Comparison of ENCODE assay signal across 1 cellular context in the genomic region with DNA sequence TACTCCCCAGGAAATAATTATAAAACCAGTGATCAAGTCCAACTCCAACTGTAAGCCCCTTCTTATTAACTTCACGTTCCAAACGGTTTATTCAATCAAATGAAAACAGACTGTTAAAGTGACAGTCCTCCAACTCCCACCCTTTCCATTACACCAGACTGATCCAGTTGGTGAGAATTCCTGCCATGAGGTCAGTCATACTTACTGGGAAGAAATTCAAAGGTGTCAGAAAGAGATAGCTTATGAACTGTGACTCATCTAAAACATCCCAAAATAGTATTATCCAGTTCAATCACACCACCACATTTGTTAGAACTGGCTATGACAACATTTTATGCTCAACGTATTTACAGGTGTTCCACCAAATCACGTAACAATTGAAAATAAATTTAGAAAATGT.
A peak's percentile ranks its signal among the peaks of the same experiment; 100 is the strongest.
TF ChIP-seq lines count a peak whose summit lies in the region.

No MANE protein-coding gene starts in this region.

TF ChIP-seq in K562, 482 proteins besides CTCF, POLR2A, EP300 and RAD21 (continued from another document and continues in another):
- TF ChIP-seq, protein P1, sequence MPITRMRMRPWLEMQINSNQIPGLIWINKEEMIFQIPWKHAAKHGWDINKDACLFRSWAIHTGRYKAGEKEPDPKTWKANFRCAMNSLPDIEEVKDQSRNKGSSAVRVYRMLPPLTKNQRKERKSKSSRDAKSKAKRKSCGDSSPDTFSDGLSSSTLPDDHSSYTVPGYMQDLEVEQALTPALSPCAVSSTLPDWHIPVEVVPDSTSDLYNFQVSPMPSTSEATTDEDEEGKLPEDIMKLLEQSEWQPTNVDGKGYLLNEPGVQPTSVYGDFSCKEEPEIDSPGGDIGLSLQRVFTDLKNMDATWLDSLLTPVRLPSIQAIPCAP (CRISPR knock-in tag; IDR thresholded peaks at IDR 0.05; ENCODE audit: borderline replicate concordance), result no peak
- TF ChIP-seq ZNF717 (CRISPR knock-in tag; IDR thresholded peaks at IDR 0.05) (no peak), ETV1 (tag; conservative IDR thresholded peaks at IDR 0.05; ENCODE audit: low read depth) (no peak), ZNF384 (IDR thresholded peaks at IDR 0.05; ENCODE audit: low read depth, low read length) (no peak), PTRF (tag; IDR thresholded peaks at IDR 0.05) (no peak), TOE1 (IDR thresholded peaks at IDR 0.05; ENCODE audit: borderline replicate concordance) (no peak), TOE1 (CRISPR knock-in tag; IDR thresholded peaks at IDR 0.05; ENCODE audit: borderline replicate concordance, low read depth) (no peak), HNRNPK (IDR thresholded peaks at IDR 0.05; ENCODE audit: low read depth, low read length, poor library complexity, severe bottlenecking) (no peak), ZBTB7A (IDR thresholded peaks at IDR 0.05; ENCODE audit: borderline replicate concordance, control insufficient read depth, low read depth, low read length) (no peak), FUS (optimal IDR thresholded peaks at IDR 0.05; ENCODE audit: low read depth, low read length) (no peak), GATAD2B (IDR thresholded peaks at IDR 0.05; ENCODE audit: borderline replicate concordance) (no peak), NEUROD1 (IDR thresholded peaks at IDR 0.05; ENCODE audit: borderline replicate concordance, low read depth, low read length, partially characterized antibody) (no peak), CBX3 (IDR thresholded peaks at IDR 0.05; ENCODE audit: borderline replicate concordance in 1 of 2, low read length in 2 of 2) (peak in 1 of 2 experiments; percentile 86; a peak in 1 of 3 replicates), ZNF24 (IDR thresholded peaks at IDR 0.05) (no peak), TAL1 (IDR thresholded peaks at IDR 0.05) (peak; percentile 90), KLF10 (CRISPR knock-in tag; IDR thresholded peaks at IDR 0.05) (no peak), CAMTA2 (CRISPR knock-in tag; conservative IDR thresholded peaks at IDR 0.05) (no peak), GTF2F1 (IDR thresholded peaks at IDR 0.05; ENCODE audit: low read depth, low read length) (no peak), ZNF232 (CRISPR knock-in tag; IDR thresholded peaks at IDR 0.05) (no peak), MCM7 (IDR thresholded peaks at IDR 0.05) (no peak), STAT5A (IDR thresholded peaks at IDR 0.05; ENCODE audit: borderline replicate concordance, low read length) (peak; percentile 76), COPS2 (conservative IDR thresholded peaks at IDR 0.05) (no peak), EWSR1 (IDR thresholded peaks at IDR 0.05; ENCODE audit: borderline replicate concordance, low read depth, partially characterized antibody) (no peak), ZNF316 (IDR thresholded peaks at IDR 0.05) (peak; percentile 85), SIN3A (IDR thresholded peaks at IDR 0.05; ENCODE audit: borderline replicate concordance in 2 of 2, control insufficient read depth in 1 of 2, low read depth in 2 of 2, low read length in 2 of 2) (no peak), BCL6 (CRISPR knock-in tag; IDR thresholded peaks at IDR 0.05) (no peak), CBX2 (IDR thresholded peaks at IDR 0.05; ENCODE audit: insufficient read depth, low read length, poor library complexity, severe bottlenecking) (no peak), ZBTB1 (CRISPR knock-in tag; IDR thresholded peaks at IDR 0.05; ENCODE audit: borderline replicate concordance, low read depth) (no peak), THRAP3 (IDR thresholded peaks at IDR 0.05; ENCODE audit: borderline replicate concordance) (no peak), PCBP1 (IDR thresholded peaks at IDR 0.05; ENCODE audit: low read depth, low read length, poor library complexity, severe bottlenecking) (no peak), CTBP1 (IDR thresholded peaks at IDR 0.05; ENCODE audit: borderline replicate concordance) (peak; percentile 67; the same call in 1 of the 2 replicates), DMBX1 (CRISPR knock-in tag; IDR thresholded peaks at IDR 0.05; ENCODE audit: borderline replicate concordance) (no peak), ZNF217 (CRISPR knock-in tag; IDR thresholded peaks at IDR 0.05) (no peak)
- TF ChIP-seq, protein P2, sequence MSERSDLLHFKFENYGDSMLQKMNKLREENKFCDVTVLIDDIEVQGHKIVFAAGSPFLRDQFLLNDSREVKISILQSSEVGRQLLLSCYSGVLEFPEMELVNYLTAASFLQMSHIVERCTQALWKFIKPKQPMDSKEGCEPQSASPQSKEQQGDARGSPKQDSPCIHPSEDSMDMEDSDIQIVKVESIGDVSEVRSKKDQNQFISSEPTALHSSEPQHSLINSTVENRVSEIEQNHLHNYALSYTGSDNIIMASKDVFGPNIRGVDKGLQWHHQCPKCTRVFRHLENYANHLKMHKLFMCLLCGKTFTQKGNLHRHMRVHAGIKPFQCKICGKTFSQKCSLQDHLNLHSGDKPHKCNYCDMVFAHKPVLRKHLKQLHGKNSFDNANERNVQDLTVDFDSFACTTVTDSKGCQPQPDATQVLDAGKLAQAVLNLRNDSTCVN (CRISPR knock-in tag; IDR thresholded peaks at IDR 0.05), result no peak
- TF ChIP-seq, protein P3, sequence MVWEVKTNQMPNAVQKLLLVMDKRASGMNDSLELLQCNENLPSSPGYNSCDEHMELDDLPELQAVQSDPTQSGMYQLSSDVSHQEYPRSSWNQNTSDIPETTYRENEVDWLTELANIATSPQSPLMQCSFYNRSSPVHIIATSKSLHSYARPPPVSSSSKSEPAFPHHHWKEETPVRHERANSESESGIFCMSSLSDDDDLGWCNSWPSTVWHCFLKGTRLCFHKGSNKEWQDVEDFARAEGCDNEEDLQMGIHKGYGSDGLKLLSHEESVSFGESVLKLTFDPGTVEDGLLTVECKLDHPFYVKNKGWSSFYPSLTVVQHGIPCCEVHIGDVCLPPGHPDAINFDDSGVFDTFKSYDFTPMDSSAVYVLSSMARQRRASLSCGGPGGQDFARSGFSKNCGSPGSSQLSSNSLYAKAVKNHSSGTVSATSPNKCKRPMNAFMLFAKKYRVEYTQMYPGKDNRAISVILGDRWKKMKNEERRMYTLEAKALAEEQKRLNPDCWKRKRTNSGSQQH (CRISPR knock-in tag; IDR thresholded peaks at IDR 0.05), result no peak
- TF ChIP-seq, protein P4, sequence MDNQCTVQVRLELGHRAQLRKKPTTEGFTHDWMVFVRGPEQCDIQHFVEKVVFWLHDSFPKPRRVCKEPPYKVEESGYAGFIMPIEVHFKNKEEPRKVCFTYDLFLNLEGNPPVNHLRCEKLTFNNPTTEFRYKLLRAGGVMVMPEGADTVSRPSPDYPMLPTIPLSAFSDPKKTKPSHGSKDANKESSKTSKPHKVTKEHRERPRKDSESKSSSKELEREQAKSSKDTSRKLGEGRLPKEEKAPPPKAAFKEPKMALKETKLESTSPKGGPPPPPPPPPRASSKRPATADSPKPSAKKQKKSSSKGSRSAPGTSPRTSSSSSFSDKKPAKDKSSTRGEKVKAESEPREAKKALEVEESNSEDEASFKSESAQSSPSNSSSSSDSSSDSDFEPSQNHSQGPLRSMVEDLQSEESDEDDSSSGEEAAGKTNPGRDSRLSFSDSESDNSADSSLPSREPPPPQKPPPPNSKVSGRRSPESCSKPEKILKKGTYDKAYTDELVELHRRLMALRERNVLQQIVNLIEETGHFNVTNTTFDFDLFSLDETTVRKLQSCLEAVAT (IDR thresholded peaks at IDR 0.05), result no peak
- TF ChIP-seq, protein P5, sequence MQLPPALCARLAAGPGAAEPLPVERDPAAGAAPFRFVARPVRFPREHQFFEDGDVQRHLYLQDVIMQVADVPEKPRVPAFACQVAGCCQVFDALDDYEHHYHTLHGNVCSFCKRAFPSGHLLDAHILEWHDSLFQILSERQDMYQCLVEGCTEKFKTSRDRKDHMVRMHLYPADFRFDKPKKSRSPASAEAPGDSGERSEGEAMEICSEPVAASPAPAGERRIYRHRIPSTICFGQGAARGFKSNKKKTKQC (CRISPR knock-in tag; IDR thresholded peaks at IDR 0.05), result no peak
- TF ChIP-seq, protein P6, sequence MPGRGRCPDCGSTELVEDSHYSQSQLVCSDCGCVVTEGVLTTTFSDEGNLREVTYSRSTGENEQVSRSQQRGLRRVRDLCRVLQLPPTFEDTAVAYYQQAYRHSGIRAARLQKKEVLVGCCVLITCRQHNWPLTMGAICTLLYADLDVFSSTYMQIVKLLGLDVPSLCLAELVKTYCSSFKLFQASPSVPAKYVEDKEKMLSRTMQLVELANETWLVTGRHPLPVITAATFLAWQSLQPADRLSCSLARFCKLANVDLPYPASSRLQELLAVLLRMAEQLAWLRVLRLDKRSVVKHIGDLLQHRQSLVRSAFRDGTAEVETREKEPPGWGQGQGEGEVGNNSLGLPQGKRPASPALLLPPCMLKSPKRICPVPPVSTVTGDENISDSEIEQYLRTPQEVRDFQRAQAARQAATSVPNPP (IDR thresholded peaks at IDR 0.05; ENCODE audit: borderline replicate concordance, insufficient read depth, insufficient read length), result no peak
- TF ChIP-seq, protein P7, sequence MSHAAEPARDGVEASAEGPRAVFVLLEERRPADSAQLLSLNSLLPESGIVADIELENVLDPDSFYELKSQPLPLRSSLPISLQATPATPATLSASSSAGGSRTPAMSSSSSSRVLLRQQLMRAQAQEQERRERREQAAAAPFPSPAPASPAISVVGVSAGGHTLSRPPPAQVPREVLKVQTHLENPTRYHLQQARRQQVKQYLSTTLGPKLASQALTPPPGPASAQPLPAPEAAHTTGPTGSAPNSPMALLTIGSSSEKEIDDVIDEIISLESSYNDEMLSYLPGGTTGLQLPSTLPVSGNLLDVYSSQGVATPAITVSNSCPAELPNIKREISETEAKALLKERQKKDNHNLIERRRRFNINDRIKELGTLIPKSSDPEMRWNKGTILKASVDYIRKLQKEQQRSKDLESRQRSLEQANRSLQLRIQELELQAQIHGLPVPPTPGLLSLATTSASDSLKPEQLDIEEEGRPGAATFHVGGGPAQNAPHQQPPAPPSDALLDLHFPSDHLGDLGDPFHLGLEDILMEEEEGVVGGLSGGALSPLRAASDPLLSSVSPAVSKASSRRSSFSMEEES (CRISPR knock-in tag; IDR thresholded peaks at IDR 0.05), result no peak
- TF ChIP-seq, protein P8, sequence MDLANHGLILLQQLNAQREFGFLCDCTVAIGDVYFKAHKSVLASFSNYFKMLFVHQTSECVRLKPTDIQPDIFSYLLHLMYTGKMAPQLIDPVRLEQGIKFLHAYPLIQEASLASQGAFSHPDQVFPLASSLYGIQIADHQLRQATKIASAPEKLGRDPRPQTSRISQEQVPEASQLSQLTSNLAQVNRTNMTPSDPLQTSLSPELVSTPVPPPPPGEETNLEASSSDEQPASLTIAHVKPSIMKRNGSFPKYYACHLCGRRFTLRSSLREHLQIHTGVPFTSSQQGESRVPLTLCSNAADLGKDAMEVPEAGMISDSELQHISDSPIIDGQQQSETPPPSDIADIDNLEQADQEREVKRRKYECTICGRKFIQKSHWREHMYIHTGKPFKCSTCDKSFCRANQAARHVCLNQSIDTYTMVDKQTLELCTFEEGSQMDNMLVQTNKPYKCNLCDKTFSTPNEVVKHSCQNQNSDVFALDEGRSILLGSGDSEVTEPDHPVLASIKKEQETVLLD (IDR thresholded peaks at IDR 0.05), result no peak
- TF ChIP-seq, protein P9, sequence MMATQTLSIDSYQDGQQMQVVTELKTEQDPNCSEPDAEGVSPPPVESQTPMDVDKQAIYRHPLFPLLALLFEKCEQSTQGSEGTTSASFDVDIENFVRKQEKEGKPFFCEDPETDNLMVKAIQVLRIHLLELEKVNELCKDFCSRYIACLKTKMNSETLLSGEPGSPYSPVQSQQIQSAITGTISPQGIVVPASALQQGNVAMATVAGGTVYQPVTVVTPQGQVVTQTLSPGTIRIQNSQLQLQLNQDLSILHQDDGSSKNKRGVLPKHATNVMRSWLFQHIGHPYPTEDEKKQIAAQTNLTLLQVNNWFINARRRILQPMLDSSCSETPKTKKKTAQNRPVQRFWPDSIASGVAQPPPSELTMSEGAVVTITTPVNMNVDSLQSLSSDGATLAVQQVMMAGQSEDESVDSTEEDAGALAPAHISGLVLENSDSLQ (IDR thresholded peaks at IDR 0.05), result peak; percentile 79
- TF ChIP-seq, protein P10, sequence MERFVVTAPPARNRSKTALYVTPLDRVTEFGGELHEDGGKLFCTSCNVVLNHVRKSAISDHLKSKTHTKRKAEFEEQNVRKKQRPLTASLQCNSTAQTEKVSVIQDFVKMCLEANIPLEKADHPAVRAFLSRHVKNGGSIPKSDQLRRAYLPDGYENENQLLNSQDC (CRISPR knock-in tag; IDR thresholded peaks at IDR 0.05), result no peak
- TF ChIP-seq, protein P11, sequence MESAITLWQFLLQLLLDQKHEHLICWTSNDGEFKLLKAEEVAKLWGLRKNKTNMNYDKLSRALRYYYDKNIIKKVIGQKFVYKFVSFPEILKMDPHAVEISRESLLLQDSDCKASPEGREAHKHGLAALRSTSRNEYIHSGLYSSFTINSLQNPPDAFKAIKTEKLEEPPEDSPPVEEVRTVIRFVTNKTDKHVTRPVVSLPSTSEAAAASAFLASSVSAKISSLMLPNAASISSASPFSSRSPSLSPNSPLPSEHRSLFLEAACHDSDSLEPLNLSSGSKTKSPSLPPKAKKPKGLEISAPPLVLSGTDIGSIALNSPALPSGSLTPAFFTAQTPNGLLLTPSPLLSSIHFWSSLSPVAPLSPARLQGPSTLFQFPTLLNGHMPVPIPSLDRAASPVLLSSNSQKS (CRISPR knock-in tag; IDR thresholded peaks at IDR 0.05), result no peak
- TF ChIP-seq, protein P12, sequence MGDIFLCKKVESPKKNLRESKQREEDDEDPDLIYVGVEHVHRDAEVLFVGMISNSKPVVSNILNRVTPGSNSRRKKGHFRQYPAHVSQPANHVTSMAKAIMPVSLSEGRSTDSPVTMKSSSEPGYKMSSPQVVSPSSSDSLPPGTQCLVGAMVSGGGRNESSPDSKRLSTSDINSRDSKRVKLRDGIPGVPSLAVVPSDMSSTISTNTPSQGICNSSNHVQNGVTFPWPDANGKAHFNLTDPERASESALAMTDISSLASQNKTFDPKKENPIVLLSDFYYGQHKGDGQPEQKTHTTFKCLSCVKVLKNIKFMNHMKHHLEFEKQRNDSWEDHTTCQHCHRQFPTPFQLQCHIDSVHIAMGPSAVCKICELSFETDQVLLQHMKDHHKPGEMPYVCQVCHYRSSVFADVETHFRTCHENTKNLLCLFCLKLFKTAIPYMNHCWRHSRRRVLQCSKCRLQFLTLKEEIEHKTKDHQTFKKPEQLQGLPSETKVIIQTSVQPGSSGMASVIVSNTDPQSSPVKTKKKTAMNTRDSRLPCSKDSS (IDR thresholded peaks at IDR 0.05; ENCODE audit: low read depth, partially characterized antibody), result no peak
- TF ChIP-seq, protein P13, sequence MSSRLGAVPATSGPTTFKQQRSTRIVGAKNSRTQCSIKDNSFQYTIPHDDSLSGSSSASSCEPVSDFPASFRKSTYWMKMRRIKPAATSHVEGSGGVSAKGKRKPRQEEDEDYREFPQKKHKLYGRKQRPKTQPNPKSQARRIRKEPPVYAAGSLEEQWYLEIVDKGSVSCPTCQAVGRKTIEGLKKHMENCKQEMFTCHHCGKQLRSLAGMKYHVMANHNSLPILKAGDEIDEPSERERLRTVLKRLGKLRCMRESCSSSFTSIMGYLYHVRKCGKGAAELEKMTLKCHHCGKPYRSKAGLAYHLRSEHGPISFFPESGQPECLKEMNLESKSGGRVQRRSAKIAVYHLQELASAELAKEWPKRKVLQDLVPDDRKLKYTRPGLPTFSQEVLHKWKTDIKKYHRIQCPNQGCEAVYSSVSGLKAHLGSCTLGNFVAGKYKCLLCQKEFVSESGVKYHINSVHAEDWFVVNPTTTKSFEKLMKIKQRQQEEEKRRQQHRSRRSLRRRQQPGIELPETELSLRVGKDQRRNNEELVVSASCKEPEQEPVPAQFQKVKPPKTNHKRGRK (tag; IDR thresholded peaks at IDR 0.05), result no peak
